ENCODE assay signal across 19 cellular contexts in genomic region chr2:239438368-239438767, GRCh38.
"Had no signal": no experiment of that assay in that cellular context is flagged by ENCODE, and none has a peak within 500 bp of the region (broad histone marks: within the 10 kb centered on the region; RNA-seq: fewer than 3 reads in every experiment).

No MANE protein-coding gene starts in this region.

- DNase-seq: colonic mucosa; effector CD8-positive, alpha-beta T cell; gastrocnemius medialis; heart right ventricle; kidney glomerular epithelial cell; mammary epithelial cell; naive thymus-derived CD4-positive, alpha-beta T cell; nucleus accumbens; ovary; small intestine; stimulated activated CD4-positive, alpha-beta T cell treated with anti-CD3 and anti-CD28 coated beads, Interleukin-2, amount 100 ng/mL, for 48 hours; stimulated activated naive CD4-positive, alpha-beta T cell treated with Interleukin-2 at 50 U/mL for 16 hours; tibial artery; upper lobe of left lung; uterus had no signal

- H3K36me3 ChIP-seq: colonic mucosa, gastrocnemius medialis, heart right ventricle, ovary, right atrium auricular region, suprapubic skin, tibial artery, upper lobe of left lung, uterus had no signal

- H3K27ac ChIP-seq: gastrocnemius medialis, ovary, suprapubic skin, tibial artery, upper lobe of left lung, uterus had no signal

- ATAC-seq: gastrocnemius medialis, left lobe of liver had no signal

- H3K4me1 ChIP-seq: colonic mucosa, gastrocnemius medialis, uterus had no signal

- FAIRE-seq: islet of Langerhans, small intestine had no signal

- H3K27me3 ChIP-seq: ovary, right atrium auricular region, upper lobe of left lung, uterus had no signal

- H3K27ac Mint-ChIP-seq: naive thymus-derived CD4-positive, alpha-beta T cell had no signal

- H3K4me3 Mint-ChIP-seq: naive thymus-derived CD4-positive, alpha-beta T cell had no signal

- H3K9me3 ChIP-seq: colonic mucosa, gastrocnemius medialis, ovary, suprapubic skin, uterus had no signal

- H3K4me3 ChIP-seq: colonic mucosa, gastrocnemius medialis, heart right ventricle, ovary, right atrium auricular region, suprapubic skin, tibial artery, upper lobe of left lung, uterus had no signal
